In genomic region chr9:126069400-126069955, GRCh38 we compare ENCODE assay signal across 24 cellular contexts.
"Had no signal": no experiment of that assay in that cellular context is flagged by ENCODE, and none has a peak within 500 bp of the region (broad histone marks: within the 10 kb centered on the region; RNA-seq: fewer than 3 reads in every experiment).

No MANE protein-coding gene starts in this region.

- ATAC-seq: effector memory CD8-positive, alpha-beta T cell; gastroesophageal sphincter; left cardiac atrium; lower lobe of right lung; stimulated activated naive B cell treated with anti-CD40 and anti-IgM and Interleukin-4, amounts not matched to agents 10 μg/mL and 1 μg/mL and 100 μg/mL, for 72 hours; stimulated activated naive CD8-positive, alpha-beta T cell treated with anti-CD3 and anti-CD28 coated beads, Interleukin-15, amount 100 ng/mL, for 72 hours; upper lobe of right lung had no signal

- H3K9me3 ChIP-seq: esophagus squamous epithelium, gastroesophageal sphincter, left ventricle myocardium inferior, lower lobe of right lung, right atrium auricular region, sigmoid colon, testis, tibial nerve, upper lobe of right lung, vagina had no signal

- H3K27ac Mint-ChIP-seq: dendritic cell treated with granulocyte-macrophage colony-stimulating factor and Interleukin-4, amounts not matched to agents 40 ng/mL and 50 ng/mL, for 4 days; effector memory CD8-positive, alpha-beta T cell; memory B cell; nephron; stimulated activated naive B cell treated with anti-CD40 and anti-IgM and Interleukin-4, amounts not matched to agents 10 μg/mL and 1 μg/mL and 100 μg/mL, for 72 hours; stimulated activated naive CD8-positive, alpha-beta T cell treated with anti-CD3 and anti-CD28 coated beads, Interleukin-15, amount 100 ng/mL, for 72 hours had no signal

- H3K4me3 ChIP-seq: esophagus squamous epithelium, gastroesophageal sphincter, left ventricle myocardium inferior, lower lobe of right lung, right atrium auricular region, sigmoid colon, skin epidermis, testis, tibial nerve, upper lobe of right lung, vagina had no signal

- H3K36me3 ChIP-seq: esophagus squamous epithelium, gastroesophageal sphincter, left ventricle myocardium inferior, lower lobe of right lung, right atrium auricular region, sigmoid colon, tibial nerve, upper lobe of right lung, vagina had no signal

- H3K27me3 ChIP-seq: right atrium auricular region, testis, vagina had no signal

- H3K4me3 Mint-ChIP-seq: dendritic cell treated with granulocyte-macrophage colony-stimulating factor and Interleukin-4, amounts not matched to agents 40 ng/mL and 50 ng/mL, for 4 days; effector memory CD8-positive, alpha-beta T cell; memory B cell; naive B cell; nephron; stimulated activated naive B cell treated with anti-CD40 and anti-IgM and Interleukin-4, amounts not matched to agents 10 μg/mL and 1 μg/mL and 100 μg/mL, for 72 hours; stimulated activated naive CD8-positive, alpha-beta T cell treated with anti-CD3 and anti-CD28 coated beads, Interleukin-15, amount 100 ng/mL, for 72 hours had no signal

- H3K4me1 ChIP-seq: esophagus squamous epithelium, gastroesophageal sphincter, left ventricle myocardium inferior, lower lobe of right lung, right atrium auricular region, sigmoid colon, testis, tibial nerve, upper lobe of right lung, vagina had no signal

- DNase-seq: effector memory CD8-positive, alpha-beta T cell; esophagus squamous epithelium; glutamatergic neuron; kidney; left cardiac atrium; left ventricle myocardium inferior; lower lobe of right lung; midbrain; naive B cell; sigmoid colon; stimulated activated CD4-positive, alpha-beta T cell treated with anti-CD3 and anti-CD28 coated beads, Interleukin-2, amount 100 ng/mL, for 24 hours; stimulated activated CD4-positive, alpha-beta T cell treated with anti-CD3 and anti-CD28 coated beads, Interleukin-4, amount 100 ng/mL, for 4 hours; stimulated activated naive B cell treated with anti-CD40 and anti-IgM and Interleukin-4, amounts not matched to agents 10 μg/mL and 1 μg/mL and 100 μg/mL, for 72 hours; stimulated activated naive CD8-positive, alpha-beta T cell treated with anti-CD3 and anti-CD28 coated beads, Interleukin-15, amount 100 ng/mL, for 72 hours; testis; upper lobe of right lung had no signal

- H3K9me3 Mint-ChIP-seq: dendritic cell treated with granulocyte-macrophage colony-stimulating factor and Interleukin-4, amounts not matched to agents 40 ng/mL and 50 ng/mL, for 4 days; effector memory CD8-positive, alpha-beta T cell; nephron; stimulated activated naive B cell treated with anti-CD40 and anti-IgM and Interleukin-4, amounts not matched to agents 10 μg/mL and 1 μg/mL and 100 μg/mL, for 72 hours; stimulated activated naive CD8-positive, alpha-beta T cell treated with anti-CD3 and anti-CD28 coated beads, Interleukin-15, amount 100 ng/mL, for 72 hours had no signal

- H3K36me3 Mint-ChIP-seq: memory B cell; naive B cell; stimulated activated naive B cell treated with anti-CD40 and anti-IgM and Interleukin-4, amounts not matched to agents 10 μg/mL and 1 μg/mL and 100 μg/mL, for 72 hours had no signal

- H3K27ac ChIP-seq: esophagus squamous epithelium, gastroesophageal sphincter, left ventricle myocardium inferior, lower lobe of right lung, right atrium auricular region, sigmoid colon, skin epidermis, testis, tibial nerve, upper lobe of right lung, vagina had no signal

- H3K4me1 Mint-ChIP-seq: nephron; stimulated activated naive B cell treated with anti-CD40 and anti-IgM and Interleukin-4, amounts not matched to agents 10 μg/mL and 1 μg/mL and 100 μg/mL, for 72 hours; stimulated activated naive CD8-positive, alpha-beta T cell treated with anti-CD3 and anti-CD28 coated beads, Interleukin-15, amount 100 ng/mL, for 72 hours had no signal
